In genomic region chr11:121368504-121368903, GRCh38 we compare ENCODE assay signal across 19 cellular contexts.
DNase-seq lines count a peak whose midpoint lies in the region; ATAC-seq and TF ChIP-seq lines count a peak whose summit lies in the region.
"Had no signal": no experiment of that assay in that cellular context is flagged by ENCODE, and none has a peak within 500 bp of the region (broad histone marks: within the 10 kb centered on the region; RNA-seq: fewer than 3 reads in every experiment).

No MANE protein-coding gene starts in this region.

- ATAC-seq in GM23338 (no peak), WTC11 (no peak), HG02973 (IDR thresholded peaks at IDR 0.05; ENCODE audit: unreplicated experiment) (no peak), HG03342 (IDR thresholded peaks at IDR 0.05; ENCODE audit: unreplicated experiment) (no peak), SK-N-SH treated with all-trans-retinoic acid at 6 μM for 48 hours (no peak)
- ATAC-seq: activated CD8-positive, alpha-beta T cell treated with anti-CD3 and anti-CD28 coated beads for 36 hours had no signal

- H3K4me1 Mint-ChIP-seq in activated CD4-positive, alpha-beta T cell treated with anti-CD3 and anti-CD28 coated beads, Interleukin-2, amount 10 ng/mL, durations not matched to agents 7 days and 5 days, result peaks cover 49% of the 10 kb centered on the region
- peaks cover 51% of the 10 kb centered on the region for H3K4me1 Mint-ChIP-seq in GM23338
- peaks cover 50% of the 10 kb centered on the region for H3K4me1 Mint-ChIP-seq in WTC11
- peaks cover 22% of the 10 kb centered on the region for H3K4me1 Mint-ChIP-seq in neural progenitor cell

- CTCF ChIA-PET in activated CD4-positive, alpha-beta T cell treated with anti-CD3 and anti-CD28 coated beads, Interleukin-2, amount 10 ng/mL, durations not matched to agents 7 days and 5 days (lab: Charles Lee), result interaction anchor here (0.6 to 2.0 kb wide), 3 partner anchors 9 to 938 kb away, joined by 3 to 6 read pairs (median 4); no protein-coding TSS in a partner anchor
- CTCF ChIA-PET in WTC11 (lab: Charles Lee), result interaction anchor here (4.2 kb wide), 1 partner anchor 11 kb away, joined by 20 read pairs; no protein-coding TSS in a partner anchor

- peaks cover 48% of the 10 kb centered on the region for H3K4me1 ChIP-seq in GM23338 (ENCODE audit: insufficient read depth)
- peaks cover 14% of the 10 kb centered on the region for H3K4me1 ChIP-seq in neural progenitor cell
- H3K4me1 ChIP-seq: breast epithelium had no signal

- POLR2A ChIA-PET in activated CD4-positive, alpha-beta T cell treated with anti-CD3 and anti-CD28 coated beads, Interleukin-2, amount 10 ng/mL, durations not matched to agents 7 days and 5 days (lab: Charles Lee), result no interaction called here
- POLR2A ChIA-PET in WTC11 (lab: Charles Lee), result interaction anchor here (1.5 kb wide), 1 partner anchor 28 kb away, joined by 4 read pairs; no protein-coding TSS in a partner anchor

- no peak overlapping the region for H3K4me3 Mint-ChIP-seq in activated CD4-positive, alpha-beta T cell treated with anti-CD3 and anti-CD28 coated beads, Interleukin-2, amount 10 ng/mL, durations not matched to agents 7 days and 5 days
- no peak overlapping the region for H3K4me3 Mint-ChIP-seq in GM23338
- H3K4me3 Mint-ChIP-seq in WTC11, result no peak overlapping the region
- no peak overlapping the region for H3K4me3 Mint-ChIP-seq in neural progenitor cell
- H3K4me3 Mint-ChIP-seq: activated T-cell treated with anti-CD3 and anti-CD28 coated beads, Interleukin-2, amount 50 U/mL, for 24 hours had no signal

- peaks cover 17% of the 10 kb centered on the region for H3K36me3 Mint-ChIP-seq in activated CD4-positive, alpha-beta T cell treated with anti-CD3 and anti-CD28 coated beads, Interleukin-2, amount 10 ng/mL, durations not matched to agents 7 days and 5 days (ENCODE audit: low read depth)
- H3K36me3 Mint-ChIP-seq in GM23338 (ENCODE audit: low read depth) (peaks cover 3% of the 10 kb centered on the region; the same call in 2 of the 3 replicates), WTC11 (no peaks in the 10 kb centered on the region), neural progenitor cell (no peaks in the 10 kb centered on the region)

- H3K9ac ChIP-seq in neural progenitor cell, result no peak overlapping the region

- TF ChIP-seq CTCF in GM23338 (conservative IDR thresholded peaks at IDR 0.05; ENCODE audit: low read depth in 2 of 2) (no peak), WTC11 (IDR thresholded peaks at IDR 0.05) (no peak), neural progenitor cell (IDR thresholded peaks at IDR 0.05) (no peak)

- H3K36me3 ChIP-seq in GM23338 (ENCODE audit: insufficient read depth) (no peaks in the 10 kb centered on the region), neural progenitor cell (no peaks in the 10 kb centered on the region)
- H3K36me3 ChIP-seq: breast epithelium, WERI-Rb-1 had no signal

- H4K20me1 ChIP-seq in GM23338 (replicated peaks; ENCODE audit: insufficient read depth) (no peaks in the 10 kb centered on the region), neural progenitor cell (ENCODE audit: low read depth) (no peaks in the 10 kb centered on the region)

- peaks cover 6% of the 10 kb centered on the region for H3F3A ChIP-seq in GM23338 (replicated peaks; ENCODE audit: low read depth)
- no peaks in the 10 kb centered on the region for H3F3A ChIP-seq in neural progenitor cell (ENCODE audit: low read depth)

- peaks cover 15% of the 10 kb centered on the region for H3K9me3 Mint-ChIP-seq in activated CD4-positive, alpha-beta T cell treated with anti-CD3 and anti-CD28 coated beads, Interleukin-2, amount 10 ng/mL, durations not matched to agents 7 days and 5 days
- H3K9me3 Mint-ChIP-seq in GM23338 (no peaks in the 10 kb centered on the region), WTC11 (peaks cover 14% of the 10 kb centered on the region; the same call in 1 of the 2 replicates), neural progenitor cell (peaks cover 3% of the 10 kb centered on the region)

- H3K27ac ChIP-seq in GM23338 (ENCODE audit: low read depth) (no peak overlapping the region), neural progenitor cell (no peak overlapping the region)
- H3K27ac ChIP-seq: WERI-Rb-1 had no signal

- no peaks in the 10 kb centered on the region for H3K27me3 ChIP-seq in GM23338 (ENCODE audit: insufficient read depth)
- H3K27me3 ChIP-seq in neural progenitor cell, result no peaks in the 10 kb centered on the region
- H3K27me3 ChIP-seq: breast epithelium had no signal

- peaks cover 39% of the 10 kb centered on the region for H3K9me2 ChIP-seq in GM23338 (ENCODE audit: insufficient read depth)

- DNase-seq in activated CD4-positive, alpha-beta T cell treated with anti-CD3 and anti-CD28 coated beads, Interleukin-2, amount 10 ng/mL, durations not matched to agents 7 days and 5 days, result no peak
- no peak for DNase-seq in activated CD4-positive, alpha-beta T cell treated with anti-CD3 and anti-CD28 coated beads, Interleukin-2, amount 50 U/mL, for 48 hours
- DNase-seq in GM23338 (ENCODE audit: low spot score), result no peak
- no peak for DNase-seq in WTC11 (ENCODE audit: low spot score)
- DNase-seq in neural progenitor cell (ENCODE audit: low spot score), result no peak
- DNase-seq: activated CD8-positive, alpha-beta T cell treated with anti-CD3 and anti-CD28 coated beads for 36 hours; activated T-cell treated with anti-CD3 and anti-CD28 coated beads, Interleukin-2, amount 50 U/mL, for 24 hours; C1 segment of cervical spinal cord; KBM-7; NCI-H1048; NCI-H2081 treated with DMSO at 0.1 percent for 48 hours; SHP77; small intestine; stimulated activated CD4-positive, alpha-beta T cell treated with anti-CD3 and anti-CD28 coated beads, Interleukin-2, amount 100 ng/mL, for 48 hours; WERI-Rb-1 had no signal

- H3K79me2 ChIP-seq in GM23338 (replicated peaks; ENCODE audit: insufficient read depth), result no peaks in the 10 kb centered on the region; the same call in 1 of the 2 replicates
- no peaks in the 10 kb centered on the region for H3K79me2 ChIP-seq in neural progenitor cell (ENCODE audit: low read depth)

- no peak overlapping the region for H3K4me2 ChIP-seq in GM23338
- H3K4me2 ChIP-seq in neural progenitor cell, result no peak overlapping the region

- no peaks in the 10 kb centered on the region for H3K9me3 ChIP-seq in neural progenitor cell (ENCODE audit: low read depth)
- H3K9me3 ChIP-seq: breast epithelium had no signal

- peak overlapping the region; percentile 88 for H3K27ac Mint-ChIP-seq in activated CD4-positive, alpha-beta T cell treated with anti-CD3 and anti-CD28 coated beads, Interleukin-2, amount 10 ng/mL, durations not matched to agents 7 days and 5 days
- H3K27ac Mint-ChIP-seq in GM23338, result no peak overlapping the region
- H3K27ac Mint-ChIP-seq in WTC11, result 0 out of 2 replicates have a peak overlapping the region, but pooled peaks have one; percentile 12
- H3K27ac Mint-ChIP-seq in neural progenitor cell, result peak overlapping the region; percentile 22

- H3K4me3 ChIP-seq in GM23338 (no peak overlapping the region), neural progenitor cell (no peak overlapping the region)
- H3K4me3 ChIP-seq: breast epithelium had no signal

- peak overlapping the region; percentile 16 for H2AFZ ChIP-seq in GM23338
- H2AFZ ChIP-seq in neural progenitor cell (replicated peaks), result peak overlapping the region; percentile 30

- no peaks in the 10 kb centered on the region for H3K27me3 Mint-ChIP-seq in activated CD4-positive, alpha-beta T cell treated with anti-CD3 and anti-CD28 coated beads, Interleukin-2, amount 10 ng/mL, durations not matched to agents 7 days and 5 days
- peaks cover 4% of the 10 kb centered on the region for H3K27me3 Mint-ChIP-seq in GM23338 (ENCODE audit: insufficient read depth, low read depth, poor library complexity)
- peaks cover 3% of the 10 kb centered on the region for H3K27me3 Mint-ChIP-seq in WTC11 (ENCODE audit: low read depth)
- H3K27me3 Mint-ChIP-seq in neural progenitor cell (ENCODE audit: insufficient read depth, low read depth), result peaks cover 4% of the 10 kb centered on the region
- H3K27me3 Mint-ChIP-seq: activated CD8-positive, alpha-beta T cell treated with anti-CD3 and anti-CD28 coated beads for 36 hours; activated T-cell treated with anti-CD3 and anti-CD28 coated beads, Interleukin-2, amount 50 U/mL, for 24 hours had no signal

TF ChIP-seq in GM23338, 12 proteins besides CTCF, POLR2A, EP300 and RAD21:
- TF ChIP-seq ZNF114 (CRISPR knock-in tag; IDR thresholded peaks at IDR 0.05), result no peak
- TF ChIP-seq CREB1 (CRISPR knock-in tag; IDR thresholded peaks at IDR 0.05; ENCODE audit: low read depth), result no peak
- no peak for TF ChIP-seq POLR2AphosphoS5 (IDR thresholded peaks at IDR 0.05; ENCODE audit: low read depth)
- no peak for TF ChIP-seq JUNB (IDR thresholded peaks at IDR 0.05; ENCODE audit: unreplicated experiment)

TF ChIP-seq in SK-N-SH treated with all-trans-retinoic acid at 6 μM for 48 hours, 23 proteins besides CTCF, POLR2A, EP300 and RAD21:
- TF ChIP-seq TOX (CRISPR knock-in tag; IDR thresholded peaks at IDR 0.05; ENCODE audit: borderline replicate concordance) (no peak), CSDC2 (CRISPR knock-in tag; IDR thresholded peaks at IDR 0.05) (no peak), ESRRG (CRISPR knock-in tag; IDR thresholded peaks at IDR 0.05) (no peak), ARNTL (CRISPR knock-in tag; IDR thresholded peaks at IDR 0.05; ENCODE audit: borderline replicate concordance, low read depth) (no peak), CREB5 (CRISPR knock-in tag; IDR thresholded peaks at IDR 0.05; ENCODE audit: low read depth) (no peak), ZNF565 (CRISPR knock-in tag; conservative IDR thresholded peaks at IDR 0.05; ENCODE audit: low read depth) (no peak), BACH2 (CRISPR knock-in tag; IDR thresholded peaks at IDR 0.05; ENCODE audit: borderline replicate concordance) (no peak), TCF4 (CRISPR knock-in tag; IDR thresholded peaks at IDR 0.05; ENCODE audit: borderline replicate concordance) (no peak), ZFP3 (CRISPR knock-in tag; IDR thresholded peaks at IDR 0.05) (no peak), RARB (CRISPR knock-in tag; IDR thresholded peaks at IDR 0.05) (no peak), ISL1 (CRISPR knock-in tag; IDR thresholded peaks at IDR 0.05) (no peak), ZNF8 (CRISPR knock-in tag; IDR thresholded peaks at IDR 0.05) (no peak)
